In the genomic region with DNA sequence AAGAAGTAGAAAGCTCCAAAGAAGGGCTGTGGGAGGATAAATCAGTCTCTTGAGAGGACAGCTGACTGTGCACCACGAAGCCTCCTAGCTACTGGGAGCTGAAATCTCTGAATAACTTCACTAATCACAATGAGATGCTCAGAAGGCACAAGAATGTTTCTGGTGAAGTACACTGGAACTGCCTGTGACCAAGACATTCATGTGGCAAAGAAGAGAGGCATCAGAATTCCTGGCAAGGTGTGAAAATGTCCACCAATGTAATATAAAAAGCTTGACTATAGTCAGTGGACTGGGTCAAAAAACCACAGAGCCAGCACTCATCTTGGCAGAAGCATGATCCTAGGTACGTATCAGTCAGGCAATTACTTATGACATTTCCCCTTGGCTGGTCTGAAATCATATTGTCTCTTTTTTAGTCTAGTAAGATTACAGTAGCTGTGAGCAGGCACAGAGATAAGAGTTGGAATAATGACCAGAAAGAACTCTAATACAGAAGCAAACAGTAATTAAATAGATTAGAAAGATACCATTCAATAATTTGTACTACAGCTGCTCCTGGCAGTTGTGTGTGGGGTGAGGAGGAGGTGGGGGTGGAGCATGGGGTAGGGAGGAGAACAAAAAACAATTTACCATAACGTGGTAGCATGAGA, we compare ENCODE assay signal across 16 cellular contexts.
"Had no signal": no experiment of that assay in that cellular context is flagged by ENCODE, and none has a peak within 500 bp of the region (broad histone marks: within the 10 kb centered on the region; RNA-seq: fewer than 3 reads in every experiment).

No MANE protein-coding gene starts in this region.

- DNase-seq: activated CD4-positive, alpha-beta T cell treated with anti-CD3 and anti-CD28 coated beads, Interleukin-2, amount 50 U/mL, for 48 hours; activated naive CD4-positive, alpha-beta T cell treated with Interleukin-2 at 50 U/mL for 16 hours; activated naive CD8-positive, alpha-beta T cell treated with anti-CD3 and anti-CD28 coated beads, Interleukin-2, amount 50 U/mL, for 24 hours; dorsolateral prefrontal cortex; left colon; lower lobe of right lung; midbrain; naive thymus-derived CD4-positive, alpha-beta T cell; pancreas; retina; stimulated activated CD4-positive, alpha-beta T cell treated with anti-CD3 and anti-CD28 coated beads, Interleukin-4, amount 100 ng/mL, for 1 hour; stimulated activated naive B cell treated with anti-CD40 and anti-IgM and Interleukin-4, amounts not matched to agents 10 μg/mL and 1 μg/mL and 100 μg/mL, for 72 hours; thyroid gland had no signal

- H3K9me3 ChIP-seq: gastroesophageal sphincter, lower lobe of right lung, pancreas, thyroid gland had no signal

- H3K4me3 ChIP-seq: cardiac muscle cell, dorsolateral prefrontal cortex, gastroesophageal sphincter, lower lobe of right lung, pancreas, thyroid gland had no signal

- H3K4me1 ChIP-seq: gastroesophageal sphincter, lower lobe of right lung, pancreas, thyroid gland had no signal

- ATAC-seq: activated naive CD8-positive, alpha-beta T cell treated with anti-CD3 and anti-CD28 coated beads, Interleukin-2, amount 50 U/mL, for 24 hours; activated T-helper 17 cell treated with anti-CD3 and anti-CD28 coated beads, Interleukin-2, amount 50 U/mL, for 72 hours; gastroesophageal sphincter; left colon; lower lobe of right lung; naive thymus-derived CD4-positive, alpha-beta T cell; pancreas; stimulated activated naive B cell treated with anti-CD40 and anti-IgM and Interleukin-4, amounts not matched to agents 10 μg/mL and 1 μg/mL and 100 μg/mL, for 72 hours had no signal

- H3K27ac ChIP-seq: cardiac muscle cell, dorsolateral prefrontal cortex, gastroesophageal sphincter, lower lobe of right lung, pancreas, thyroid gland had no signal

- H3K36me3 ChIP-seq: cardiac muscle cell, gastroesophageal sphincter, lower lobe of right lung, pancreas, thyroid gland had no signal
